Comparison of ENCODE assay signal across 14 cellular contexts in genomic region chr7:94698275-94698674, GRCh38. TPM values are rescaled to one million over a fixed set of nuclear protein-coding genes. Genes with fewer than 3 reads are reported as not detected.
DNase-seq lines count a peak whose midpoint lies in the region; ATAC-seq and TF ChIP-seq lines count a peak whose summit lies in the region.
"Had no signal": no experiment of that assay in that cellular context is flagged by ENCODE, and none has a peak within 500 bp of the region (broad histone marks: within the 10 kb centered on the region; RNA-seq: fewer than 3 reads in every experiment).

No MANE protein-coding gene starts in this region.

- H3K27ac ChIP-seq in OCI-LY7 (ENCODE audit: low read depth, low read length, poor library complexity, severe bottlenecking), result no peak overlapping the region

- H3K36me3 Mint-ChIP-seq in effector memory CD8-positive, alpha-beta T cell (ENCODE audit: insufficient read depth), result peaks cover 2% of the 10 kb centered on the region
- no peaks in the 10 kb centered on the region for H3K36me3 Mint-ChIP-seq in T-helper 2 cell treated with Interferon-gamma antibody and Interleukin-4, amounts not matched to agents 5 μg/mL and 100 μg/mL, for 36 hours (ENCODE audit: low read depth)
- H3K36me3 Mint-ChIP-seq: immature natural killer cell had no signal

- peaks cover 6 to 19% of the 10 kb centered on the region in 2 donors for H3K27me3 Mint-ChIP-seq in effector memory CD8-positive, alpha-beta T cell
- H3K27me3 Mint-ChIP-seq in T-helper 2 cell treated with Interferon-gamma antibody and Interleukin-4, amounts not matched to agents 5 μg/mL and 100 μg/mL, for 36 hours (ENCODE audit: low read depth), result no peaks in the 10 kb centered on the region

- in situ Hi-C loops in ACHN (cut with HindIII; ENCODE audit: low pct_ligation_motif_present, low pct_unique_long_range_greater_than_20kb, low sequenced_read_pairs), result no loop called here

- H3K4me3 Mint-ChIP-seq in effector memory CD8-positive, alpha-beta T cell, result no peak overlapping the region
- no peak overlapping the region for H3K4me3 Mint-ChIP-seq in T-helper 2 cell treated with Interferon-gamma antibody and Interleukin-4, amounts not matched to agents 5 μg/mL and 100 μg/mL, for 36 hours
- H3K4me3 Mint-ChIP-seq: CD4-positive, alpha-beta T cell; H9; immature natural killer cell had no signal

- no TSS peak for BruUV-seq in OCI-LY7 (replicated peaks; lab: Mats Ljungman, UMichigan)

- H3K4me2 ChIP-seq in OCI-LY7 (ENCODE audit: low read length), result no peak overlapping the region

- no peaks in the 10 kb centered on the region for H3K4me1 ChIP-seq in OCI-LY7 (ENCODE audit: insufficient read depth, low read length, poor library complexity, severe bottlenecking)
- H3K4me1 ChIP-seq: sigmoid colon had no signal

- no peaks in the 10 kb centered on the region for H3K36me3 ChIP-seq in OCI-LY7 (ENCODE audit: insufficient read depth, low read length)
- H3K36me3 ChIP-seq: sigmoid colon had no signal

- H3K27ac Mint-ChIP-seq in effector memory CD8-positive, alpha-beta T cell, result no peak overlapping the region
- H3K27ac Mint-ChIP-seq in T-helper 2 cell treated with Interferon-gamma antibody and Interleukin-4, amounts not matched to agents 5 μg/mL and 100 μg/mL, for 36 hours, result no peak overlapping the region
- H3K27ac Mint-ChIP-seq: CD4-positive, alpha-beta T cell; H9; immature natural killer cell had no signal

- CTCF ChIA-PET in OCI-LY7 (lab: Charles Lee; ENCODE audit: unreplicated experiment), result no interaction called here

- ATAC-seq in effector memory CD8-positive, alpha-beta T cell (replicated peaks), result no peak

- H3K9me2 ChIP-seq in OCI-LY7 (ENCODE audit: insufficient read depth, low read length), result no peaks in the 10 kb centered on the region

- DNase-seq in ACHN, result peak; percentile 76
- peak; percentile 84 for DNase-seq in HT1080 (ENCODE audit: low read depth)
- peak; percentile 59 for DNase-seq in brain pericyte (ENCODE audit: low read depth, low spot score)
- peak; percentile 72 for DNase-seq in kidney tubule cell (ENCODE audit: low spot score)
- DNase-seq in effector memory CD8-positive, alpha-beta T cell, result no peak
- DNase-seq in T-helper 2 cell treated with Interferon-gamma antibody and Interleukin-4, amounts not matched to agents 5 μg/mL and 100 μg/mL, for 36 hours (ENCODE audit: low spot score), result no peak
- DNase-seq in OCI-LY7 (ENCODE audit: low spot score), result no peak
- no peak for DNase-seq in mesenteric fat pad (ENCODE audit: low spot score)
- DNase-seq: anterior cingulate cortex; CD4-positive, alpha-beta T cell; H9; immature natural killer cell; NCI-H774; sigmoid colon had no signal

- no peaks in the 10 kb centered on the region for H3K9me3 ChIP-seq in OCI-LY7 (ENCODE audit: low read length)
- H3K9me3 ChIP-seq: sigmoid colon had no signal

- no peaks in the 10 kb centered on the region for H4K20me1 ChIP-seq in OCI-LY7 (ENCODE audit: insufficient read depth, low read length)

- H3K4me3 ChIP-seq in OCI-LY7 (ENCODE audit: low read depth, low read length, poor library complexity, severe bottlenecking), result no peak overlapping the region
- H3K4me3 ChIP-seq: sigmoid colon had no signal

- H3K79me2 ChIP-seq in OCI-LY7 (ENCODE audit: insufficient read depth, low read depth, low read length), result no peaks in the 10 kb centered on the region

- H3K9me3 Mint-ChIP-seq in effector memory CD8-positive, alpha-beta T cell, result no peaks in the 10 kb centered on the region
- no peaks in the 10 kb centered on the region for H3K9me3 Mint-ChIP-seq in T-helper 2 cell treated with Interferon-gamma antibody and Interleukin-4, amounts not matched to agents 5 μg/mL and 100 μg/mL, for 36 hours
- H3K9me3 Mint-ChIP-seq: CD4-positive, alpha-beta T cell had no signal

- intact Hi-C loops in OCI-LY7 (cut with micrococcal nuclease; ENCODE audit: unreplicated experiment), result no loop called here

- no peak for TF ChIP-seq CTCF in OCI-LY7 (conservative IDR thresholded peaks at IDR 0.05; ENCODE audit: low read length)

- no peak overlapping the region for H2AFZ ChIP-seq in OCI-LY7 (ENCODE audit: low read length)

- POLR2A ChIA-PET in OCI-LY7 (lab: Charles Lee), result no interaction called here

- no peaks in the 10 kb centered on the region for H3K4me1 Mint-ChIP-seq in effector memory CD8-positive, alpha-beta T cell (ENCODE audit: low read depth in 2 of 2)
- H3K4me1 Mint-ChIP-seq in T-helper 2 cell treated with Interferon-gamma antibody and Interleukin-4, amounts not matched to agents 5 μg/mL and 100 μg/mL, for 36 hours (ENCODE audit: low read depth), result no peaks in the 10 kb centered on the region
- H3K4me1 Mint-ChIP-seq: immature natural killer cell had no signal

RNA-seq across cellular contexts. Expression of gene SGCE, which starts 42.3 kb away (rescaled TPM):
- 32.8 and 49.1 TPM in 2 replicates for total RNA-seq in HT1080 (2014; rRNA removed; shearing (Covaris generic))
- 47.0 and 58.6 TPM in 2 replicates for polyA plus RNA-seq in HT1080 (2015; cell fraction: cytosol; rRNA removed)
- 58.4 and 60.7 TPM in 2 replicates for polyA plus RNA-seq in HT1080 (2015; cell fraction: nucleus; rRNA removed)
- total RNA-seq in OCI-LY7 (2014; rRNA removed; shearing (Covaris generic)), result 27.1 and 40.2 TPM in 2 replicates
- total RNA-seq in OCI-LY7 (2022) (23.5 and 25.4 TPM in 2 replicates), mesenteric fat pad (58.1 TPM)

Comparison
In these comparisons a context has a peak if more than half of its experiments do, and no peak if none do; other contexts are left out.
1. DNase-seq: peak in ACHN (single experiment), HT1080 (single experiment), brain pericyte (single experiment) and kidney tubule cell (single experiment); none in effector memory CD8-positive, alpha-beta T cell (0 of 3), T-helper 2 cell treated with Interferon-gamma antibody and Interleukin-4, amounts not matched to agents 5 μg/mL and 100 μg/mL, for 36 hours (single experiment), OCI-LY7 (single experiment) and mesenteric fat pad (single experiment).